Comparison of ENCODE assay signal across 8 cellular contexts in the genomic region with DNA sequence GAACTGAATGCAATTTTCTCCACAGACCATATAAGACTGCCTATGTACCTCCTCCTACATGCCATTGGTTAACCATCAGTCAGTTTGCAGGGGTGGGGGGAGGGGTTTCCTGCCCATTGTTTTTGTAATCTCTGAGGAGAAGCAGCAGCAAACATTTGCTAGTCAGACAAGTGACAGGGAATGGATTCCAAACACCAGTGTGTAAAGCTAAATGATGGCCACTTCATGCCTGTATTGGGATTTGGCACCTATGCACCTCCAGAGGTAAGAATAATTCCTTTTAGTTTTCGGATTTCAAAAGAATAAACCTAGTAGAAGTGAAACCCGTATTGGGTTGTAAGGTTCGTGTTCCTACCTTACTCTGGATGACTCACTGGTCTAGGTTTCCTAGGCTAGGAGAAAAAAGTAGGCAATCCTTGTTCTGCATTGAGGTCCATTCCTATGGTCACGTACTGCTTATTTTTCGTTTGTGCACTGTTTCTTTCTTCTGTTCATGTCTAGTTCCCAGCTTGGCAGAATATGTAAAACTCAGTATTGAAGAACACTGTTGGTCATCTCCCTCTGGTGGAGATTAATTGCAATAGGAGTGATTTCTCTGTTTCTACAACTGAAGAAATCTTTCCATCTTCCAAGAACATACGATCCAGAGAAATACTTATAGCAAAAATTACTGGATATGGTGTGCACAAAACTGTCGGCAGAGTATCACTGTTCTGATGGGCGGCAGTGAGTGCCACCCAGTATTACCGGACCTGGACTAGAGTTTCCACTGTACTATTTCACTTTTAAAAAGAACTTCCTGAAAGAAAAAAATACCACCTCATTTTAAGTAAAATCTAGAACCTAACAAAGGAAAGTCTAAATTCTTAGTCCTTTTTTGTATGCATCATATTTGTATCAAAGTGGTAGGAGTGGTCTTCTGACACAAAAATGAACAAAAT. TPM values are rescaled to one million over a fixed set of nuclear protein-coding genes. Genes with fewer than 3 reads are reported as not detected.
DNase-seq lines count a peak whose midpoint lies in the region; ATAC-seq, FAIRE-seq and TF ChIP-seq lines count a peak whose summit lies in the region.

Gene AKR1C3 (plus strand): TSS at position 150 of the 941 bp plus-strand sequence. CDS start 31 bp downstream, at position 181.

- intact Hi-C loops in kidney (cut with DNase I) = no loop called here

- FAIRE-seq in kidney (lab: Jason Lieb, UNC) = peak; percentile 3

- no peak within 1 kb of the TSS for H3K4me3 ChIP-seq in OCI-LY1 (ENCODE audit: low read depth, low read length, poor library complexity, severe bottlenecking)
- peak within 1 kb of the TSS; percentile 83 to 87 for H3K4me3 ChIP-seq in kidney (ENCODE audit: low read length in 2 of 2)

- H3K27ac Mint-ChIP-seq in stimulated activated naive CD8-positive, alpha-beta T cell treated with anti-CD3 and anti-CD28 coated beads, Interleukin-15, Interleukin-2, amounts not matched to agents 100 ng/mL and 50 ng/mL, for 24 hours = no peak within 1 kb of the TSS
- no peak within 1 kb of the TSS for H3K27ac Mint-ChIP-seq in stimulated activated effector memory CD8-positive, alpha-beta T cell treated with anti-CD3 and anti-CD28 coated beads, Interleukin-12 subunit alpha, Interleukin-12 subunit beta, amount 100 ng/mL, for 72 hours

- H3K9me3 ChIP-seq in OCI-LY1 (ENCODE audit: low read length) = no peaks in the 10 kb centered on the region
- H3K9me3 ChIP-seq in kidney (ENCODE audit: control insufficient read depth in 1 of 2, low read length in 2 of 2) = no peaks in the 10 kb centered on the region

- no peaks in the 10 kb centered on the region for H3K4me1 Mint-ChIP-seq in stimulated activated naive CD8-positive, alpha-beta T cell treated with anti-CD3 and anti-CD28 coated beads, Interleukin-15, Interleukin-2, amounts not matched to agents 100 ng/mL and 50 ng/mL, for 24 hours (ENCODE audit: low read depth)
- no peaks in the 10 kb centered on the region for H3K4me1 Mint-ChIP-seq in stimulated activated effector memory CD8-positive, alpha-beta T cell treated with anti-CD3 and anti-CD28 coated beads, Interleukin-12 subunit alpha, Interleukin-12 subunit beta, amount 100 ng/mL, for 72 hours

- TF ChIP-seq CTCF in OCI-LY1 (IDR thresholded peaks at IDR 0.05; ENCODE audit: low read length) (peak; percentile 34; the same call in 1 of the 2 replicates), kidney (IDR thresholded peaks at IDR 0.05; ENCODE audit: borderline replicate concordance, extremely low read depth, insufficient read depth) (peak; percentile 63)

- no peak within 1 kb of the TSS; the same call in 1 of the 2 replicates for H3K4me2 ChIP-seq in OCI-LY1 (ENCODE audit: low read length)

- H3K79me2 ChIP-seq in OCI-LY1 (ENCODE audit: insufficient read depth, low read length) = no peaks in the 10 kb centered on the region

- H3K36me3 ChIP-seq in OCI-LY1 (ENCODE audit: insufficient read depth, low read length) = no peaks in the 10 kb centered on the region
- H3K36me3 ChIP-seq in kidney (ENCODE audit: control insufficient read depth in 1 of 2, insufficient read depth in 2 of 2, low read length in 2 of 2) = peaks cover 9 to 14% of the 10 kb centered on the region in 2 donors

- no peaks in the 10 kb centered on the region for H3K27me3 ChIP-seq in OCI-LY1 (ENCODE audit: insufficient read depth, low read length)

- H3K27ac ChIP-seq in OCI-LY1 (ENCODE audit: low read depth, low read length, poor library complexity, severe bottlenecking) = no peak within 1 kb of the TSS
- peak within 1 kb of the TSS; percentile 30 to 71 for H3K27ac ChIP-seq in kidney (ENCODE audit: low read depth in 2 of 2, low read length in 2 of 2)

- no peaks in the 10 kb centered on the region for H4K20me1 ChIP-seq in OCI-LY1 (ENCODE audit: insufficient read depth, low read length)

- no peak for DNase-seq in stimulated activated naive CD8-positive, alpha-beta T cell treated with anti-CD3 and anti-CD28 coated beads, Interleukin-15, Interleukin-2, amounts not matched to agents 100 U/mL and 50 U/mL, for 24 hours
- peak; percentile 23 for DNase-seq in central memory CD4-positive, alpha-beta T cell
- no peak for DNase-seq in kidney
- no peak for DNase-seq in stimulated activated effector memory CD8-positive, alpha-beta T cell treated with anti-CD3 and anti-CD28 coated beads, Interleukin-12 subunit alpha, Interleukin-12 subunit beta, amount 100 ng/mL, for 72 hours (ENCODE audit: low spot score in 2 of 2)

- H3K9me2 ChIP-seq in OCI-LY1 (ENCODE audit: low read depth, low read length) = no peaks in the 10 kb centered on the region

- no peak within 1 kb of the TSS for H3K9ac ChIP-seq in OCI-LY1 (ENCODE audit: low read length)
- H3K9ac ChIP-seq in kidney (ENCODE audit: low read length in 2 of 2) = peak within 1 kb of the TSS; percentile 30 to 56

- peak within 1 kb of the TSS; percentile 72 for H3K4me3 Mint-ChIP-seq in stimulated activated naive CD8-positive, alpha-beta T cell treated with anti-CD3 and anti-CD28 coated beads, Interleukin-15, Interleukin-2, amounts not matched to agents 100 ng/mL and 50 ng/mL, for 24 hours
- H3K4me3 Mint-ChIP-seq in stimulated activated effector memory CD8-positive, alpha-beta T cell treated with anti-CD3 and anti-CD28 coated beads, Interleukin-12 subunit alpha, Interleukin-12 subunit beta, amount 100 ng/mL, for 72 hours = peak within 1 kb of the TSS; percentile 13

- peaks cover 21% of the 10 kb centered on the region for H3K27me3 Mint-ChIP-seq in stimulated activated naive CD8-positive, alpha-beta T cell treated with anti-CD3 and anti-CD28 coated beads, Interleukin-15, Interleukin-2, amounts not matched to agents 100 ng/mL and 50 ng/mL, for 24 hours

- peaks cover 14% of the 10 kb centered on the region for H3K9me3 Mint-ChIP-seq in stimulated activated naive CD8-positive, alpha-beta T cell treated with anti-CD3 and anti-CD28 coated beads, Interleukin-15, Interleukin-2, amounts not matched to agents 100 ng/mL and 50 ng/mL, for 24 hours
- peaks cover 3% of the 10 kb centered on the region for H3K9me3 Mint-ChIP-seq in stimulated activated effector memory CD8-positive, alpha-beta T cell treated with anti-CD3 and anti-CD28 coated beads, Interleukin-12 subunit alpha, Interleukin-12 subunit beta, amount 100 ng/mL, for 72 hours

- no peaks in the 10 kb centered on the region for H3F3A ChIP-seq in OCI-LY1 (ENCODE audit: insufficient read depth, low read length)

- ATAC-seq in stimulated activated naive CD8-positive, alpha-beta T cell treated with anti-CD3 and anti-CD28 coated beads, Interleukin-15, Interleukin-2, amounts not matched to agents 100 U/mL and 50 U/mL, for 24 hours = no peak
- no peak for ATAC-seq in stimulated activated effector memory CD8-positive, alpha-beta T cell treated with anti-CD3 and anti-CD28 coated beads, Interleukin-12 subunit alpha, Interleukin-12 subunit beta, amount 100 ng/mL, for 72 hours
- ATAC-seq in HG03095 (IDR thresholded peaks at IDR 0.05; ENCODE audit: unreplicated experiment) = no peak
- no peak for ATAC-seq in GM18511 (IDR thresholded peaks at IDR 0.05; ENCODE audit: unreplicated experiment)

- H3K36me3 Mint-ChIP-seq in stimulated activated naive CD8-positive, alpha-beta T cell treated with anti-CD3 and anti-CD28 coated beads, Interleukin-15, Interleukin-2, amounts not matched to agents 100 ng/mL and 50 ng/mL, for 24 hours (ENCODE audit: low read depth) = no peaks in the 10 kb centered on the region
- H3K36me3 Mint-ChIP-seq in stimulated activated effector memory CD8-positive, alpha-beta T cell treated with anti-CD3 and anti-CD28 coated beads, Interleukin-12 subunit alpha, Interleukin-12 subunit beta, amount 100 ng/mL, for 72 hours = no peaks in the 10 kb centered on the region

- H3K4me1 ChIP-seq in OCI-LY1 (ENCODE audit: insufficient read depth, low read length, severe bottlenecking) = no peaks in the 10 kb centered on the region
- H3K4me1 ChIP-seq in kidney (ENCODE audit: control insufficient read depth in 1 of 2, insufficient read depth in 1 of 2, low read depth in 1 of 2, low read length in 2 of 2) = no peaks in the 10 kb centered on the region

- no peak within 1 kb of the TSS for H2AFZ ChIP-seq in OCI-LY1 (ENCODE audit: low read length)

RNA-seq across cellular contexts. Expression of gene AKR1C3, which starts in this region (rescaled TPM):
- total RNA-seq in kidney = 61.8 TPM
- 187 TPM for polyA plus RNA-seq in kidney (ENCODE audit: insufficient read depth, low read depth, low replicate concordance)
